Comparison of ENCODE assay signal across 24 cellular contexts in the genomic region with DNA sequence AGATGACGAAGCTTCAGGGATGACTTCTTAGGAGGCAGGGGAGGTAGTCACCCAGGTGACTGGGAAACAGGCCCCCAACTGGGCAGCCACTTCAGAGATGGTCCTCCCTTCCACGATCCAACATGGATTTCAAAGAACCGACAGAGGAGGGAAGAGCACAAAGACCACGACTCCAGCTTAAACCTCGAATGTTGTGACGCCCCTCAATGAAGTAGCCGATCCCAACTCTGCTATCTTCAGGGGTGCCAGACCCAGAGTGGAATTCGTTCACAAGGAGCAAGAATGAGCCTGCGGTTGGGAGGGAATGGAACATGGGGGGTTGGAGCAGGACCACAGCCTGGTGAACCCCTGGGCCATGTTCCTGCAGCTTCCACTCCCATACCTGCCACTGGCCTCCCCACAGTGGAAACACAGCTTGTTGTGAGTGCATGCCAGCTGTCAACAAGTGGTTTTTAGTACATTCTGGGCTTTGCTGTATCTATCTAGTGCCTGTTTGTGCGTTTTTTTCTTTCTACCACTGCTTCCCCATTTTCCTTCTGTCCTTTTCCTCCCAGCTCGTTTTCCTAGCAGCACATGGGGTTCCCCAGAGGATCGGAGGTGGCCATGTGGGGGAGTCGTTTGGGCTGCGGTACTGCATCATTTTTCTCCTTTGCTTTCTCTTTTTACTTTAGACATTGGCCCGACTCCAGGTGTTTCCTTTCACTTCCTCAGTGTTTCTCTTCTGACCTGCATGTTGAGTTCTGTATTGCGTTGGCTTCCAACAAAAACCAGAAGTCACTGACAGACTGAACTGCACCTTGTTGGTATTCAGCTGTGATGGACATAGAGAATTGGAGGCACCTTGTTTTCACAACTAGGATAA.
DNase-seq lines count a peak whose midpoint lies in the region; ATAC-seq and TF ChIP-seq lines count a peak whose summit lies in the region.
"Had no signal": no experiment of that assay in that cellular context is flagged by ENCODE, and none has a peak within 500 bp of the region (broad histone marks: within the 10 kb centered on the region; RNA-seq: fewer than 3 reads in every experiment).

No MANE protein-coding gene starts in this region.

- ATAC-seq in activated CD8-positive, alpha-beta memory T cell treated with anti-CD3 and anti-CD28 coated beads, Interleukin-2, amount 10 ng/mL, durations not matched to agents 7 days and 5 days = no peak
- ATAC-seq in upper lobe of right lung = no peak
- ATAC-seq in CD4-positive, alpha-beta T cell (ENCODE audit: poor library complexity) = no peak

- CTCF ChIA-PET in activated CD8-positive, alpha-beta memory T cell treated with anti-CD3 and anti-CD28 coated beads, Interleukin-2, amount 10 ng/mL, durations not matched to agents 7 days and 5 days (lab: Charles Lee) = interaction anchor here (1.1 kb wide), 1 partner anchor 9 kb away, joined by 3 read pairs; no protein-coding TSS in a partner anchor
- CTCF ChIA-PET in CD4-positive, alpha-beta T cell (lab: Charles Lee) = no interaction called here

- no peaks in the 10 kb centered on the region for H3K4me1 ChIP-seq in upper lobe of right lung

- intact Hi-C loops in upper lobe of right lung (cut with DNase I) = no loop called here
- intact Hi-C loops in CD4-positive, alpha-beta T cell (cut with DNase I, micrococcal nuclease) = no loop called here

- H3K27me3 ChIP-seq in upper lobe of right lung = no peaks in the 10 kb centered on the region
- no peaks in the 10 kb centered on the region for H3K27me3 ChIP-seq in CD4-positive, alpha-beta T cell (ENCODE audit: control insufficient read depth, insufficient read depth, low read length)

- POLR2A ChIA-PET in CD4-positive, alpha-beta T cell (lab: Charles Lee) = no interaction called here

- no peak overlapping the region for H3K4me3 Mint-ChIP-seq in activated CD8-positive, alpha-beta memory T cell treated with anti-CD3 and anti-CD28 coated beads, Interleukin-2, amount 10 ng/mL, durations not matched to agents 7 days and 5 days
- H3K4me3 Mint-ChIP-seq in CD4-positive, alpha-beta T cell = no peak overlapping the region
- H3K4me3 Mint-ChIP-seq: activated T-cell treated with anti-CD3 and anti-CD28 coated beads, Interleukin-2, amount 50 U/mL, for 24 hours; nephron; T-helper 1 cell treated with Interleukin-12 subunit alpha and Interleukin-12 subunit beta and Interleukin-4 antibody, amounts not matched to agents 30 μg/mL and 1 μg/mL, for 36 hours had no signal

- DNase-seq in activated CD8-positive, alpha-beta memory T cell treated with anti-CD3 and anti-CD28 coated beads for 24 hours = peak; percentile 41
- DNase-seq in activated CD8-positive, alpha-beta memory T cell treated with anti-CD3 and anti-CD28 coated beads, Interleukin-2, amount 10 ng/mL, durations not matched to agents 7 days and 5 days = no peak
- peak; percentile 16 for DNase-seq in NAMALWA (ENCODE audit: low spot score)
- peak; percentile 16 for DNase-seq in fibroblast of villous mesenchyme (ENCODE audit: low read depth)
- peak; percentile 37 for DNase-seq in upper lobe of right lung
- DNase-seq in CD4-positive, alpha-beta T cell = no peak
- DNase-seq in hypothalamus (lab: John Stamatoyannopoulos, UW) = no peak
- DNase-seq in NOMO-1 (lab: John Stamatoyannopoulos, UW; ENCODE audit: unreplicated experiment in 2 of 2) = no peak
- DNase-seq: activated CD4-positive, alpha-beta T cell treated with anti-CD3 and anti-CD28 coated beads, Interleukin-2, amount 50 U/mL, for 4 hours; activated naive CD4-positive, alpha-beta T cell treated with anti-CD3 and anti-CD28 coated beads, Interleukin-2, amount 50 U/mL, for 16 hours; activated T-cell treated with anti-CD3 and anti-CD28 coated beads, Interleukin-2, amount 50 U/mL, for 24 hours; C1 segment of cervical spinal cord; DMS153; Karpas-422; mesenchymal stem cell; NCI-H1417; NCI-H69; OCI-M1; SIG-M5; stimulated activated CD4-positive, alpha-beta T cell treated with anti-CD3 and anti-CD28 coated beads, Interleukin-2, amount 100 ng/mL, for 24 hours had no signal

- H3K9me3 ChIP-seq in upper lobe of right lung = peaks cover 7% of the 10 kb centered on the region
- H3K9me3 ChIP-seq in CD4-positive, alpha-beta T cell (ENCODE audit: control insufficient read depth, low read length) = peaks cover 13% of the 10 kb centered on the region

- H3K4me1 Mint-ChIP-seq in activated CD8-positive, alpha-beta memory T cell treated with anti-CD3 and anti-CD28 coated beads, Interleukin-2, amount 10 ng/mL, durations not matched to agents 7 days and 5 days = peaks cover 3% of the 10 kb centered on the region
- H3K4me1 Mint-ChIP-seq in CD4-positive, alpha-beta T cell (ENCODE audit: low read depth) = peaks cover 6% of the 10 kb centered on the region

- peaks cover 2% of the 10 kb centered on the region for H3K36me3 Mint-ChIP-seq in activated CD8-positive, alpha-beta memory T cell treated with anti-CD3 and anti-CD28 coated beads, Interleukin-2, amount 10 ng/mL, durations not matched to agents 7 days and 5 days
- peaks cover 62% of the 10 kb centered on the region for H3K36me3 Mint-ChIP-seq in CD4-positive, alpha-beta T cell (ENCODE audit: low read depth)

- H3K36me3 ChIP-seq in upper lobe of right lung = no peaks in the 10 kb centered on the region

- no peak overlapping the region for H3K27ac Mint-ChIP-seq in activated CD8-positive, alpha-beta memory T cell treated with anti-CD3 and anti-CD28 coated beads, Interleukin-2, amount 10 ng/mL, durations not matched to agents 7 days and 5 days
- no peak overlapping the region for H3K27ac Mint-ChIP-seq in CD4-positive, alpha-beta T cell
- H3K27ac Mint-ChIP-seq: activated T-cell treated with anti-CD3 and anti-CD28 coated beads, Interleukin-2, amount 50 U/mL, for 24 hours; nephron; progenitor cell of endocrine pancreas; T-helper 1 cell treated with Interleukin-12 subunit alpha and Interleukin-12 subunit beta and Interleukin-4 antibody, amounts not matched to agents 30 μg/mL and 1 μg/mL, for 36 hours had no signal

- H3K4me3 ChIP-seq in fibroblast of villous mesenchyme (ENCODE audit: low read depth, low read length) (no peak overlapping the region), upper lobe of right lung (no peak overlapping the region)

- H3K9me3 Mint-ChIP-seq in activated CD8-positive, alpha-beta memory T cell treated with anti-CD3 and anti-CD28 coated beads, Interleukin-2, amount 10 ng/mL, durations not matched to agents 7 days and 5 days (ENCODE audit: low read depth) = no peaks in the 10 kb centered on the region
- peaks cover 2% of the 10 kb centered on the region for H3K9me3 Mint-ChIP-seq in CD4-positive, alpha-beta T cell
- H3K9me3 Mint-ChIP-seq: T-helper 1 cell treated with Interleukin-12 subunit alpha and Interleukin-12 subunit beta and Interleukin-4 antibody, amounts not matched to agents 30 μg/mL and 1 μg/mL, for 36 hours had no signal

- no peaks in the 10 kb centered on the region for H3K27me3 Mint-ChIP-seq in activated CD8-positive, alpha-beta memory T cell treated with anti-CD3 and anti-CD28 coated beads, Interleukin-2, amount 10 ng/mL, durations not matched to agents 7 days and 5 days
- no peaks in the 10 kb centered on the region for H3K27me3 Mint-ChIP-seq in CD4-positive, alpha-beta T cell
- H3K27me3 Mint-ChIP-seq: activated T-cell treated with anti-CD3 and anti-CD28 coated beads, Interleukin-2, amount 50 U/mL, for 24 hours; progenitor cell of endocrine pancreas had no signal

- no peak for TF ChIP-seq CTCF in fibroblast of villous mesenchyme (IDR thresholded peaks at IDR 0.05; ENCODE audit: insufficient read depth, low read depth, low read length)
- no peak for TF ChIP-seq CTCF in upper lobe of right lung (IDR thresholded peaks at IDR 0.05)
- TF ChIP-seq CTCF in CD4-positive, alpha-beta T cell (IDR thresholded peaks at IDR 0.05) = no peak

- H3K27ac ChIP-seq in upper lobe of right lung = no peak overlapping the region
- no peak overlapping the region for H3K27ac ChIP-seq in CD4-positive, alpha-beta T cell (ENCODE audit: low read depth, low read length)
- H3K27ac ChIP-seq: VCaP had no signal

Comparison
In these comparisons a context has a peak if more than half of its experiments do, and no peak if none do; other contexts are left out.
1. DNase-seq: peak in activated CD8-positive, alpha-beta memory T cell treated with anti-CD3 and anti-CD28 coated beads for 24 hours (single experiment), NAMALWA (single experiment), fibroblast of villous mesenchyme (single experiment) and upper lobe of right lung (single experiment); none in activated CD8-positive, alpha-beta memory T cell treated with anti-CD3 and anti-CD28 coated beads, Interleukin-2, amount 10 ng/mL, durations not matched to agents 7 days and 5 days (single experiment), CD4-positive, alpha-beta T cell (0 of 10), hypothalamus (0 of 51) and NOMO-1 (0 of 2).